Comparison of ENCODE assay signal across 2 cellular contexts in the genomic region with DNA sequence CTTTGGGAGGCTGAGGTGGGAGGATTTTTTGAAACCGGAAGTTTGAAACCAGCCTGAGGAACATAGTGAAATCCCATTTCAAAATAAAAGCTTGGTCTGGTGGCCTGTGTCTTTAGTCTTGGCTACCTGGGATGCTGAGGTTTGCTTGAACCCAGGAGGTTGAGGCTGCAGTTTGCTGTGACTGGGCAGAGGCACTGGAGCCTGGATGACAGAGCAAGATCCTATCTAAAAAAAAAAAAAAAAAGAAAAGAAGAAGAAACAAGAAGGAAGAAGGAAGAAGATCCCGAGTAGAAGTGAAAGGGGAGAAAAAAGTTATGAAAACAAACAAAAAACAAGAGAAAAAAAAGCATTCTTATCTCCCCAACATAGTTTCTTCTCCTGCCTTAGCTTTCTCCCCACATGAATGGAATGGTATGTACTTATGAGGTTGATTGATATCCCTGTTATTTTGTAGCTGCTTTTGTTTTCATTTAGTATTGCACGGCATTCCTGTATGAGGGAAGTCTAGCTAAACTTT.
TF ChIP-seq lines count a peak whose summit lies in the region.

No MANE protein-coding gene starts in this region.

TF ChIP-seq in HCT116, 20 proteins besides CTCF, POLR2A, EP300 and RAD21:
- no peak for TF ChIP-seq SRF (IDR thresholded peaks at IDR 0.05; ENCODE audit: low read depth)
- no peak for TF ChIP-seq SP1 (IDR thresholded peaks at IDR 0.05; ENCODE audit: low read depth)
- TF ChIP-seq ZNF274 (IDR thresholded peaks at IDR 0.05; ENCODE audit: low read depth, low read length): no peak
- no peak for TF ChIP-seq TCF7L2 (IDR thresholded peaks at IDR 0.05; ENCODE audit: borderline replicate concordance, extremely low read depth, insufficient read depth, insufficient read length)
- TF ChIP-seq, protein P1, sequence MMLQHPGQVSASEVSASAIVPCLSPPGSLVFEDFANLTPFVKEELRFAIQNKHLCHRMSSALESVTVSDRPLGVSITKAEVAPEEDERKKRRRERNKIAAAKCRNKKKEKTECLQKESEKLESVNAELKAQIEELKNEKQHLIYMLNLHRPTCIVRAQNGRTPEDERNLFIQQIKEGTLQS (IDR thresholded peaks at IDR 0.05): no peak
- TF ChIP-seq EZH2phosphoT487 (IDR thresholded peaks at IDR 0.05; ENCODE audit: borderline replicate concordance): no peak
- no peak for TF ChIP-seq EZH2 (IDR thresholded peaks at IDR 0.05)
- TF ChIP-seq, protein P2, sequence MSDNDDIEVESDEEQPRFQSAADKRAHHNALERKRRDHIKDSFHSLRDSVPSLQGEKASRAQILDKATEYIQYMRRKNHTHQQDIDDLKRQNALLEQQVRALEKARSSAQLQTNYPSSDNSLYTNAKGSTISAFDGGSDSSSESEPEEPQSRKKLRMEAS (IDR thresholded peaks at IDR 0.05): no peak
- no peak for TF ChIP-seq ELF1 (IDR thresholded peaks at IDR 0.05; ENCODE audit: borderline replicate concordance, low read depth)
- TF ChIP-seq CBX3 (IDR thresholded peaks at IDR 0.05; ENCODE audit: low read depth): no peak
- TF ChIP-seq YY1 (IDR thresholded peaks at IDR 0.05; ENCODE audit: extremely low read depth, insufficient replicate concordance, low read depth, low read length): no peak
- no peak for TF ChIP-seq POLR2AphosphoS5 (IDR thresholded peaks at IDR 0.05; ENCODE audit: low read depth, low read length)
- TF ChIP-seq FOSL1 (IDR thresholded peaks at IDR 0.05; ENCODE audit: low read depth): no peak
- TF ChIP-seq SIN3A (IDR thresholded peaks at IDR 0.05; ENCODE audit: low read depth): no peak

TF ChIP-seq in endothelial cell of umbilical vein, 7 proteins besides CTCF, POLR2A, EP300 and RAD21:
- TF ChIP-seq POLR2AphosphoS5 (IDR thresholded peaks at IDR 0.05; ENCODE audit: insufficient read depth, low read depth, low read length) (no peak), JUN (IDR thresholded peaks at IDR 0.05; ENCODE audit: borderline replicate concordance, insufficient read depth, insufficient read length, low read depth) (no peak), MYC (IDR thresholded peaks at IDR 0.05; ENCODE audit: low read depth, low read length) (no peak)
